Comparison of ENCODE assay signal across 8 cellular contexts in genomic region chr17:76735006-76735405, GRCh38. TPM values are rescaled to one million over a fixed set of nuclear protein-coding genes. Genes with fewer than 3 reads are reported as not detected.
DNase-seq lines count a peak whose midpoint lies in the region; ATAC-seq and TF ChIP-seq lines count a peak whose summit lies in the region.

No MANE protein-coding gene starts in this region.

- in situ Hi-C loops in KBM-7 (cut with MboI; ENCODE audit: low pct_unique_long_range_greater_than_20kb, low sequenced_read_pairs): no loop called here
- in situ Hi-C loops in astrocyte of the cerebellum (cut with HindIII; ENCODE audit: low sequenced_read_pairs): loop anchor here (25.0 kb wide), 1 partner anchor 173 kb away; a partner anchor contains a TSS

- peak in 1 of 5 donors; percentile 32 for DNase-seq in CD8-positive, alpha-beta memory T cell
- peak; percentile 46 for DNase-seq in KBM-7
- no peak for DNase-seq in astrocyte of the cerebellum (ENCODE audit: low read depth)
- DNase-seq in lung microvascular endothelial cell (ENCODE audit: low read depth in 2 of 2): peak; percentile 60 to 69
- DNase-seq in NCI-H1417 treated with DMSO at 0.1 percent for 48 hours (lab: John Stamatoyannopoulos, UW): no peak
- DNase-seq in iPS-NIHi11 (ENCODE audit: low spot score): no peak
- DNase-seq in activated effector memory CD4-positive, alpha-beta T cell treated with anti-CD3 and anti-CD28 coated beads, Interleukin-2, amount 50 U/mL, for 16 hours: no peak

- no peaks in the 10 kb centered on the region for H3K9me3 ChIP-seq in CD8-positive, alpha-beta memory T cell (ENCODE audit: low read length)

- peaks cover 61 to 73% (median 71%) of the 10 kb centered on the region in 3 donors for H3K4me1 Mint-ChIP-seq in CD8-positive, alpha-beta memory T cell

- H3K27me3 ChIP-seq in CD8-positive, alpha-beta memory T cell (ENCODE audit: insufficient read depth, low read length, poor library complexity, severe bottlenecking): no peaks in the 10 kb centered on the region

- ATAC-seq in GM21390 (IDR thresholded peaks at IDR 0.05; ENCODE audit: unreplicated experiment): no peak

- peak overlapping the region; percentile 94 for H3K4me3 ChIP-seq in CD8-positive, alpha-beta memory T cell (ENCODE audit: low read length)
- peak overlapping the region; percentile 93 for H3K4me3 ChIP-seq in astrocyte of the cerebellum (ENCODE audit: low read depth, low read length)

- peak overlapping the region in 7 of 8 donors; percentile 88 to 100 (median 97) for H3K27ac Mint-ChIP-seq in CD8-positive, alpha-beta memory T cell

- no peaks in the 10 kb centered on the region for H3K27me3 Mint-ChIP-seq in CD8-positive, alpha-beta memory T cell

- H3K9me3 Mint-ChIP-seq in CD8-positive, alpha-beta memory T cell: no peaks in the 10 kb centered on the region

- peaks cover 72% of the 10 kb centered on the region for H3K4me1 ChIP-seq in CD8-positive, alpha-beta memory T cell (ENCODE audit: insufficient read depth, low read length)

- H3K4me3 Mint-ChIP-seq in CD8-positive, alpha-beta memory T cell: peak overlapping the region; percentile 85 to 98 (median 97)

- TF ChIP-seq CTCF in astrocyte of the cerebellum (IDR thresholded peaks at IDR 0.05; ENCODE audit: low read depth, low read length, missing control alignments): no peak

- POLR2A ChIA-PET in CD8-positive, alpha-beta memory T cell (lab: Charles Lee): interaction anchor here (0.7 to 5.5 kb wide), 4 partner anchors 8 to 46 kb away, joined by 4 to 112 read pairs (median 8); partner anchors contain the start of genes JMJD6 and METTL23

- peaks cover 42% of the 10 kb centered on the region for H3K36me3 ChIP-seq in CD8-positive, alpha-beta memory T cell (ENCODE audit: insufficient read depth, low read length)

- peaks cover 24 to 73% (median 27%) of the 10 kb centered on the region in 3 donors for H3K36me3 Mint-ChIP-seq in CD8-positive, alpha-beta memory T cell

- peak overlapping the region; percentile 95 for H3K27ac ChIP-seq in CD8-positive, alpha-beta memory T cell (ENCODE audit: low read depth, low read length)

- CTCF ChIA-PET in CD8-positive, alpha-beta memory T cell (lab: Charles Lee): interaction anchor here (1.3 to 2.8 kb wide), 4 partner anchors 8 to 21 kb away, joined by 3 to 18 read pairs (median 6); partner anchors contain the start of genes JMJD6 and METTL23

RNA-seq across cellular contexts. Expression of gene SRSF2, which starts 2.1 kb away (rescaled TPM):
- total RNA-seq in CD8-positive, alpha-beta memory T cell: 100 to 1,000 TPM; 626 to 630 TPM
- 111 TPM for polyA plus RNA-seq in CD8-positive, alpha-beta memory T cell
- 142 and 143 TPM in 2 replicates for total RNA-seq in lung microvascular endothelial cell

RNA-seq across cellular contexts. Expression of gene MFSD11, which starts 2.9 kb away (rescaled TPM):
- 10 to 100 TPM; 22.3 to 22.9 TPM for total RNA-seq in CD8-positive, alpha-beta memory T cell
- 28.4 TPM for polyA plus RNA-seq in CD8-positive, alpha-beta memory T cell
- total RNA-seq in lung microvascular endothelial cell: 21.1 and 31.9 TPM in 2 replicates

RNA-seq across cellular contexts. Expression of gene METTL23, which starts 8.4 kb away (rescaled TPM):
- 10 to 100 TPM; 43.6 to 44.6 TPM for total RNA-seq in CD8-positive, alpha-beta memory T cell
- polyA plus RNA-seq in CD8-positive, alpha-beta memory T cell: 152 TPM
- 20.0 and 22.8 TPM in 2 replicates for total RNA-seq in lung microvascular endothelial cell

RNA-seq across cellular contexts. Expression of gene JMJD6, which starts 8.6 kb away (rescaled TPM):
- total RNA-seq in CD8-positive, alpha-beta memory T cell: 10 to 100 TPM; 62.7 to 66.8 TPM
- 37.1 TPM for polyA plus RNA-seq in CD8-positive, alpha-beta memory T cell
- total RNA-seq in lung microvascular endothelial cell: 10.5 and 15.1 TPM in 2 replicates

RNA-seq across cellular contexts. Expression of gene MXRA7, which starts 24.2 kb away (rescaled TPM):
- 10 to 100 TPM; 27.1 to 29.1 TPM for total RNA-seq in CD8-positive, alpha-beta memory T cell
- 30.6 TPM for polyA plus RNA-seq in CD8-positive, alpha-beta memory T cell
- total RNA-seq in lung microvascular endothelial cell: 112 and 221 TPM in 2 replicates

Comparison
In these comparisons a context has a peak if more than half of its experiments do, and no peak if none do; other contexts are left out.
1. DNase-seq: peak in KBM-7 (single experiment) and lung microvascular endothelial cell (2 of 2); none in astrocyte of the cerebellum (single experiment), NCI-H1417 treated with DMSO at 0.1 percent for 48 hours (single experiment), iPS-NIHi11 (single experiment) and activated effector memory CD4-positive, alpha-beta T cell treated with anti-CD3 and anti-CD28 coated beads, Interleukin-2, amount 50 U/mL, for 16 hours (single experiment).